Comparison of ENCODE assay signal across 9 cellular contexts in the genomic region with DNA sequence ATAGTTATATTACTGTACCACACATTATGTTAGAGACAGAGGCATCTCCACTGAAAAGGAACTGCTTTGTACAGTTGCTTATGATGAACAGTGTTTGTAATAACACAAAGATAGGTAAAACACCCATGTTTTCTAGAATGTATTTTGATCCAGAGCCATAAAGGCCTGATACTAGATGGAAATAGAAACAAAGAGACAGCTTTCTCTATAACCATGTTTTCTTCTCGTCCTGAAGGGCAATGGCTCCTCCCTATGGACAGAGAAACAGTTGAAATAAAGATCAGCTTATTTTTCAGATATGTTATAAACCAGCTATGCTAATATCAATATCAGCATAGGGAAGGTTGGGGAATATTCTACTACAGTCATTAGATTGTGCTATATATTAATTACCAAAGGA.
DNase-seq lines count a peak whose midpoint lies in the region; ATAC-seq, FAIRE-seq and TF ChIP-seq lines count a peak whose summit lies in the region.
"Had no signal": no experiment of that assay in that cellular context is flagged by ENCODE, and none has a peak within 500 bp of the region (broad histone marks: within the 10 kb centered on the region; RNA-seq: fewer than 3 reads in every experiment).

No MANE protein-coding gene starts in this region.

- H3K9ac ChIP-seq in smooth muscle cell (ENCODE audit: low read depth), result no peak overlapping the region

- H3K36me3 Mint-ChIP-seq in activated naive CD8-positive, alpha-beta T cell treated with anti-CD3 and anti-CD28 coated beads for 36 hours, result no peaks in the 10 kb centered on the region
- H3K36me3 Mint-ChIP-seq in activated CD8-positive, alpha-beta T cell treated with anti-CD3 and anti-CD28 coated beads, Interleukin-2, amount 10 ng/mL, durations not matched to agents 7 days and 5 days (ENCODE audit: low read depth), result no peaks in the 10 kb centered on the region

- DNase-seq in NCI-H82 (lab: John Stamatoyannopoulos, UW) (peak; percentile 15), NCI-H82 treated with DMSO at 0.1 percent for 48 hours (lab: John Stamatoyannopoulos, UW; ENCODE audit: unreplicated experiment) (no peak), NCI-H446 treated with DMSO at 0.1 percent for 48 hours (lab: John Stamatoyannopoulos, UW) (peak; percentile 9), bronchial epithelial cell (ENCODE audit: low read depth) (peak; percentile 24), smooth muscle cell (lab: John Stamatoyannopoulos, UW; ENCODE audit: unreplicated experiment) (no peak)
- no peak for DNase-seq in activated naive CD8-positive, alpha-beta T cell treated with anti-CD3 and anti-CD28 coated beads for 36 hours
- DNase-seq in activated CD4-positive, CD25-positive, alpha-beta regulatory T cell (lab: John Stamatoyannopoulos, UW), result no peak
- DNase-seq in activated CD8-positive, alpha-beta T cell treated with anti-CD3 and anti-CD28 coated beads, Interleukin-2, amount 10 ng/mL, durations not matched to agents 7 days and 5 days, result no peak
- DNase-seq: mucosa of descending colon had no signal

- no peaks in the 10 kb centered on the region for H3K4me1 ChIP-seq in smooth muscle cell (ENCODE audit: low read depth)

- H3K27me3 ChIP-seq in bronchial epithelial cell (ENCODE audit: control insufficient read depth, insufficient read depth, low read length), result no peaks in the 10 kb centered on the region
- no peaks in the 10 kb centered on the region for H3K27me3 ChIP-seq in smooth muscle cell (ENCODE audit: low read depth)

- H3K79me2 ChIP-seq in smooth muscle cell (ENCODE audit: low read depth), result no peaks in the 10 kb centered on the region

- no peaks in the 10 kb centered on the region for H3K27me3 Mint-ChIP-seq in activated naive CD8-positive, alpha-beta T cell treated with anti-CD3 and anti-CD28 coated beads for 36 hours
- no peaks in the 10 kb centered on the region for H3K27me3 Mint-ChIP-seq in activated CD8-positive, alpha-beta T cell treated with anti-CD3 and anti-CD28 coated beads, Interleukin-2, amount 10 ng/mL, durations not matched to agents 7 days and 5 days (ENCODE audit: low read depth)

- peak overlapping the region; percentile 79 for H2AFZ ChIP-seq in smooth muscle cell (ENCODE audit: low read depth)

- H3K4me3 Mint-ChIP-seq in activated naive CD8-positive, alpha-beta T cell treated with anti-CD3 and anti-CD28 coated beads for 36 hours, result no peak overlapping the region
- no peak overlapping the region for H3K4me3 Mint-ChIP-seq in activated CD8-positive, alpha-beta T cell treated with anti-CD3 and anti-CD28 coated beads, Interleukin-2, amount 10 ng/mL, durations not matched to agents 7 days and 5 days

- H4K20me1 ChIP-seq in smooth muscle cell (ENCODE audit: low read depth), result no peaks in the 10 kb centered on the region

- H3K27ac Mint-ChIP-seq in activated naive CD8-positive, alpha-beta T cell treated with anti-CD3 and anti-CD28 coated beads for 36 hours, result no peak overlapping the region
- no peak overlapping the region for H3K27ac Mint-ChIP-seq in activated CD8-positive, alpha-beta T cell treated with anti-CD3 and anti-CD28 coated beads, Interleukin-2, amount 10 ng/mL, durations not matched to agents 7 days and 5 days

- no peaks in the 10 kb centered on the region for H3K4me1 Mint-ChIP-seq in activated naive CD8-positive, alpha-beta T cell treated with anti-CD3 and anti-CD28 coated beads for 36 hours
- H3K4me1 Mint-ChIP-seq in activated CD8-positive, alpha-beta T cell treated with anti-CD3 and anti-CD28 coated beads, Interleukin-2, amount 10 ng/mL, durations not matched to agents 7 days and 5 days (ENCODE audit: low read depth), result no peaks in the 10 kb centered on the region

- no peaks in the 10 kb centered on the region for H3F3A ChIP-seq in smooth muscle cell (ENCODE audit: low read depth)

- H3K4me2 ChIP-seq in smooth muscle cell, result no peak overlapping the region

- no peak for ATAC-seq in activated CD8-positive, alpha-beta T cell treated with anti-CD3 and anti-CD28 coated beads, Interleukin-2, amount 10 ng/mL, durations not matched to agents 7 days and 5 days
- ATAC-seq: mucosa of descending colon had no signal

- H3K9me3 ChIP-seq in smooth muscle cell (replicated peaks; ENCODE audit: low read depth), result no peaks in the 10 kb centered on the region
- H3K9me3 ChIP-seq: mucosa of descending colon had no signal

- H3K27ac ChIP-seq in smooth muscle cell (ENCODE audit: low read depth), result no peak overlapping the region

- POLR2A ChIA-PET in activated CD8-positive, alpha-beta T cell treated with anti-CD3 and anti-CD28 coated beads, Interleukin-2, amount 10 ng/mL, durations not matched to agents 7 days and 5 days (lab: Charles Lee), result no interaction called here

- CTCF ChIA-PET in activated CD8-positive, alpha-beta T cell treated with anti-CD3 and anti-CD28 coated beads, Interleukin-2, amount 10 ng/mL, durations not matched to agents 7 days and 5 days (lab: Charles Lee), result no interaction called here

- H3K4me3 ChIP-seq in bronchial epithelial cell (ENCODE audit: low read depth, low read length) (no peak overlapping the region), smooth muscle cell (no peak overlapping the region)
- H3K4me3 ChIP-seq: mucosa of descending colon had no signal

- no peaks in the 10 kb centered on the region for H3K9me3 Mint-ChIP-seq in activated naive CD8-positive, alpha-beta T cell treated with anti-CD3 and anti-CD28 coated beads for 36 hours
- no peaks in the 10 kb centered on the region for H3K9me3 Mint-ChIP-seq in activated CD8-positive, alpha-beta T cell treated with anti-CD3 and anti-CD28 coated beads, Interleukin-2, amount 10 ng/mL, durations not matched to agents 7 days and 5 days (ENCODE audit: insufficient read depth)

- no peaks in the 10 kb centered on the region for H3K36me3 ChIP-seq in bronchial epithelial cell (ENCODE audit: control insufficient read depth, insufficient read depth, low read length)
- no peaks in the 10 kb centered on the region for H3K36me3 ChIP-seq in smooth muscle cell (ENCODE audit: low read depth)

- TF ChIP-seq CTCF in bronchial epithelial cell (IDR thresholded peaks at IDR 0.05; ENCODE audit: insufficient read depth, low read length, severe bottlenecking) (no peak), smooth muscle cell (IDR thresholded peaks at IDR 0.05; ENCODE audit: borderline replicate concordance, insufficient read depth, poor library complexity, severe bottlenecking) (peak; percentile 26)

- no peak for FAIRE-seq in bronchial epithelial cell (lab: Jason Lieb, UNC)

- 67% methylated on average over 1 of the region's 1 CpG for WGBS in smooth muscle cell (ENCODE audit: low lambda C conversion rate)

Comparison
In these comparisons a context has a peak if more than half of its experiments do, and no peak if none do; other contexts are left out.
1. DNase-seq: peak in NCI-H82 (single experiment), NCI-H446 treated with DMSO at 0.1 percent for 48 hours (single experiment) and bronchial epithelial cell (single experiment); none in NCI-H82 treated with DMSO at 0.1 percent for 48 hours (single experiment), smooth muscle cell (single experiment), activated naive CD8-positive, alpha-beta T cell treated with anti-CD3 and anti-CD28 coated beads for 36 hours (single experiment), activated CD4-positive, CD25-positive, alpha-beta regulatory T cell (0 of 4) and activated CD8-positive, alpha-beta T cell treated with anti-CD3 and anti-CD28 coated beads, Interleukin-2, amount 10 ng/mL, durations not matched to agents 7 days and 5 days (single experiment).